ENCODE assay signal across 1 cellular context in genomic region chr1:9375912-9376311, GRCh38.
TF ChIP-seq lines count a peak whose summit lies in the region.

No MANE protein-coding gene starts in this region.

TF ChIP-seq in HepG2, 621 proteins besides CTCF, POLR2A, EP300 and RAD21 (continued from another document):
- TF ChIP-seq ZNF687 (CRISPR knock-in tag; IDR thresholded peaks at IDR 0.05) (peak; percentile 46), ZNF891 (CRISPR knock-in tag; IDR thresholded peaks at IDR 0.05) (0 out of 2 replicates have a peak, but pooled peaks have one; percentile 39), NCOA1 (CRISPR knock-in tag; IDR thresholded peaks at IDR 0.05) (no peak)
